ENCODE assay signal across 19 cellular contexts in the genomic region with DNA sequence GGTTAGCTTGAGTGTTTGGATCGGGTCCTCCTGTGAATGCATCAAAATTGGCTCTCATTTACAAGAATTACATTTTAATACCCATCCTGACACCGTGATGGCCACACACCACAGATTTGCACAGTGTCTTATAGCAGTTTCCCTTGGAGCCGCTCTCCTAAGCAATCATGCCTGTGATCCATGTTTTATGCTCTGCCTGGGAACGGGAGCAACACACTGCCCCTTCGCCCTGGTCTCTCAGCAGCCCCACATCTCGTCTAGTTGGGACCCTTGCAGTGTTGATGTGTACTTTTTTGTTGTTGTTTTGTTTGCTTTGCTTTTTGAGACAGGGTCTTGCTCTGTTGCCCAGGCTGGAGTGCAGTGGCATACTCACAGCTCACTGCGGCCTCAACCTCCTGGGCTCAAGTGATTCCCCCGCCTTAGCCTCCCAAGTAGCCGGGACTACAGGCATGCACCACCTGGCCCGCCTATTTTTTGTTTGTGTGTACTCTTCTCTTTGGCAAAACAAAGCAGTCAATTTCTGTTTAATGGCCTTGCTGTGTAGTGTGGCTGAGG.
"Had no signal": no experiment of that assay in that cellular context is flagged by ENCODE, and none has a peak within 500 bp of the region (broad histone marks: within the 10 kb centered on the region; RNA-seq: fewer than 3 reads in every experiment).

No MANE protein-coding gene starts in this region.

- H3K4me3 ChIP-seq: neural progenitor cell, sigmoid colon had no signal

- ATAC-seq: heart left ventricle had no signal

- H3K4me2 ChIP-seq: neural progenitor cell had no signal

- H3K9me3 Mint-ChIP-seq: activated naive CD4-positive, alpha-beta T cell treated with anti-CD3 and anti-CD28 coated beads, Interleukin-2, amount 50 U/mL, for 24 hours; T-helper 2 cell treated with Interferon-gamma antibody and Interleukin-4, amounts not matched to agents 5 μg/mL and 100 μg/mL, for 36 hours had no signal

- H3K27me3 ChIP-seq: sigmoid colon had no signal

- H3K4me1 Mint-ChIP-seq: activated naive CD4-positive, alpha-beta T cell treated with anti-CD3 and anti-CD28 coated beads, Interleukin-2, amount 50 U/mL, for 24 hours; brain; memory B cell had no signal

- DNase-seq: activated CD4-positive, alpha-beta T cell treated with anti-CD3 and anti-CD28 coated beads for 1 hour; activated gamma-delta T cell treated with Interleukin-2 at 50 U/mL for 16 hours; activated T-cell treated with anti-CD3 and anti-CD28 coated beads, Interleukin-2, amount 50 U/mL, for 1 hour; anterior cingulate cortex; heart left ventricle; naive B cell; retina; sigmoid colon; stimulated activated CD4-positive, alpha-beta T cell treated with anti-CD3 and anti-CD28 coated beads, Interleukin-4, amount 100 ng/mL, for 24 hours; stimulated activated naive CD4-positive, alpha-beta T cell treated with Interleukin-2 at 50 U/mL for 16 hours had no signal

- H3K27ac ChIP-seq: epithelial cell of prostate, heart left ventricle, neural progenitor cell, sigmoid colon, VCaP had no signal

- H2AFZ ChIP-seq: neural progenitor cell had no signal

- H3K27me3 Mint-ChIP-seq: activated naive CD4-positive, alpha-beta T cell treated with anti-CD3 and anti-CD28 coated beads, Interleukin-2, amount 50 U/mL, for 24 hours had no signal

- H3K9ac ChIP-seq: neural progenitor cell had no signal

- H3K4me1 ChIP-seq: neural progenitor cell had no signal

- FAIRE-seq: islet of Langerhans had no signal

- H3K27ac Mint-ChIP-seq: activated naive CD4-positive, alpha-beta T cell treated with anti-CD3 and anti-CD28 coated beads, Interleukin-2, amount 50 U/mL, for 24 hours; brain; memory B cell; naive B cell; neural progenitor cell; progenitor cell of endocrine pancreas; T-helper 2 cell treated with Interferon-gamma antibody and Interleukin-4, amounts not matched to agents 5 μg/mL and 100 μg/mL, for 36 hours had no signal

- H3K36me3 ChIP-seq: heart left ventricle, neural progenitor cell, sigmoid colon had no signal

- H3K36me3 Mint-ChIP-seq: activated naive CD4-positive, alpha-beta T cell treated with anti-CD3 and anti-CD28 coated beads, Interleukin-2, amount 50 U/mL, for 24 hours; brain; naive B cell; neural progenitor cell had no signal

- H3K9me3 ChIP-seq: heart left ventricle, sigmoid colon had no signal

- H3K4me3 Mint-ChIP-seq: activated naive CD4-positive, alpha-beta T cell treated with anti-CD3 and anti-CD28 coated beads, Interleukin-2, amount 50 U/mL, for 24 hours; brain; naive B cell; neural progenitor cell; T-helper 2 cell treated with Interferon-gamma antibody and Interleukin-4, amounts not matched to agents 5 μg/mL and 100 μg/mL, for 36 hours had no signal
